In the genomic region with DNA sequence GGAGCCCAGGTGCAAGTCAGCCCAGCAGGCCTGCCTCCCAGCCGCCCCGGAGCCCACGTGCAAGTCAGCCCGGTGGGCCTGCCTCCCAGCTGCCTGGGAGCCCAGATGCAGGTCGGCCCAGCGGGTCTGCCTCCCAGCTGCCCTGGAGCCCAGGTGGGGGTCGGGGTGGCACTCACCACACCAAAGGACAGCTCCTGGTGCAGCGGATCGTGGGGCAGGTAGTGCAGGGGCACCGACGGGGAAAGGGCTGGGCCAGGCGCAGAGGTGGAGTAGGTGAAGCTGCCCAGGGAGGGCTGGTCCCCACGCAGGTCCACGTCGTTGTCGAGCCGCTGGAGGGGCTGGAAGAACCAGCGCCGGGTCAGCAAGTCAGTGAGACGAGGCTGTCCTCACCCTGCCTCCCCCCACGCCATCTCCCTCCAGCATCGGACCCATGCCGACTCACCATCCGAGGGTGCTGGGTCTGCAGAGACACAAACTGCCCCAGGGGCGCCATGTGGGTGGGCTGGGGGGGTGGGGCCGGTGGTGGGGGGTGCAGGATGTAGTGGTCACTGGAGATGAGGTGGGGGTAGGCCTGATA, we compare ENCODE assay signal across 1 cellular context.
TF ChIP-seq lines count a peak whose summit lies in the region.

No MANE protein-coding gene starts in this region.

TF ChIP-seq in WTC11, 78 proteins besides CTCF, POLR2A, EP300 and RAD21 (continued from another document):
- TF ChIP-seq FOXJ3 (CRISPR knock-in tag; IDR thresholded peaks at IDR 0.05; ENCODE audit: borderline replicate concordance): no peak
- TF ChIP-seq AFF4 (CRISPR knock-in tag; IDR thresholded peaks at IDR 0.05; ENCODE audit: borderline replicate concordance): no peak
- TF ChIP-seq ATF1 (CRISPR knock-in tag; IDR thresholded peaks at IDR 0.05): no peak
- TF ChIP-seq TEAD4 (CRISPR knock-in tag; IDR thresholded peaks at IDR 0.05): no peak
- TF ChIP-seq, protein P1, sequence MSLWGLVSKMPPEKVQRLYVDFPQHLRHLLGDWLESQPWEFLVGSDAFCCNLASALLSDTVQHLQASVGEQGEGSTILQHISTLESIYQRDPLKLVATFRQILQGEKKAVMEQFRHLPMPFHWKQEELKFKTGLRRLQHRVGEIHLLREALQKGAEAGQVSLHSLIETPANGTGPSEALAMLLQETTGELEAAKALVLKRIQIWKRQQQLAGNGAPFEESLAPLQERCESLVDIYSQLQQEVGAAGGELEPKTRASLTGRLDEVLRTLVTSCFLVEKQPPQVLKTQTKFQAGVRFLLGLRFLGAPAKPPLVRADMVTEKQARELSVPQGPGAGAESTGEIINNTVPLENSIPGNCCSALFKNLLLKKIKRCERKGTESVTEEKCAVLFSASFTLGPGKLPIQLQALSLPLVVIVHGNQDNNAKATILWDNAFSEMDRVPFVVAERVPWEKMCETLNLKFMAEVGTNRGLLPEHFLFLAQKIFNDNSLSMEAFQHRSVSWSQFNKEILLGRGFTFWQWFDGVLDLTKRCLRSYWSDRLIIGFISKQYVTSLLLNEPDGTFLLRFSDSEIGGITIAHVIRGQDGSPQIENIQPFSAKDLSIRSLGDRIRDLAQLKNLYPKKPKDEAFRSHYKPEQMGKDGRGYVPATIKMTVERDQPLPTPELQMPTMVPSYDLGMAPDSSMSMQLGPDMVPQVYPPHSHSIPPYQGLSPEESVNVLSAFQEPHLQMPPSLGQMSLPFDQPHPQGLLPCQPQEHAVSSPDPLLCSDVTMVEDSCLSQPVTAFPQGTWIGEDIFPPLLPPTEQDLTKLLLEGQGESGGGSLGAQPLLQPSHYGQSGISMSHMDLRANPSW (CRISPR knock-in tag; conservative IDR thresholded peaks at IDR 0.05; ENCODE audit: low read depth): no peak
- no peak for TF ChIP-seq ZNF671 (CRISPR knock-in tag; IDR thresholded peaks at IDR 0.05)
- TF ChIP-seq SP1 (CRISPR knock-in tag; conservative IDR thresholded peaks at IDR 0.05): no peak
